Comparison of ENCODE assay signal across 10 cellular contexts in genomic region chr18:9950289-9951016, GRCh38. TPM values are rescaled to one million over a fixed set of nuclear protein-coding genes. Genes with fewer than 3 reads are reported as not detected.
DNase-seq lines count a peak whose midpoint lies in the region; FAIRE-seq and TF ChIP-seq lines count a peak whose summit lies in the region.
"Had no signal": no experiment of that assay in that cellular context is flagged by ENCODE, and none has a peak within 500 bp of the region (broad histone marks: within the 10 kb centered on the region; RNA-seq: fewer than 3 reads in every experiment).

No MANE protein-coding gene starts in this region.

- H3K4me1 ChIP-seq in osteoblast (ENCODE audit: insufficient read depth, low read length) = peaks cover 17% of the 10 kb centered on the region

- peak overlapping the region in 1 of 6 donors; percentile 14 for H3K27ac Mint-ChIP-seq in immature natural killer cell
- H3K27ac Mint-ChIP-seq: activated CD8-positive, alpha-beta memory T cell treated with anti-CD3 and anti-CD28 coated beads, Interleukin-2, amount 10 ng/mL, durations not matched to agents 7 days and 5 days had no signal

- H3K4me3 ChIP-seq in epithelial cell of esophagus (ENCODE audit: low read length) (no peak overlapping the region), osteoblast (ENCODE audit: insufficient read depth, low read length) (no peak overlapping the region)

- H3K4me3 Mint-ChIP-seq in immature natural killer cell = no peak overlapping the region
- H3K4me3 Mint-ChIP-seq: activated CD8-positive, alpha-beta memory T cell treated with anti-CD3 and anti-CD28 coated beads, Interleukin-2, amount 10 ng/mL, durations not matched to agents 7 days and 5 days; naive thymus-derived CD8-positive, alpha-beta T cell had no signal

- peaks cover 8 to 25% of the 10 kb centered on the region in 2 donors for H3K4me1 Mint-ChIP-seq in immature natural killer cell
- H3K4me1 Mint-ChIP-seq: activated CD8-positive, alpha-beta memory T cell treated with anti-CD3 and anti-CD28 coated beads, Interleukin-2, amount 10 ng/mL, durations not matched to agents 7 days and 5 days had no signal

- peak overlapping the region; percentile 33 for H3K27ac ChIP-seq in osteoblast (ENCODE audit: low read depth, low read length)
- H3K27ac ChIP-seq: HL-60 had no signal

- peaks cover 72% of the 10 kb centered on the region for H3K36me3 ChIP-seq in osteoblast (ENCODE audit: insufficient read depth, low read length)

- H3K27me3 ChIP-seq in osteoblast (ENCODE audit: insufficient read depth, low read length) = no peaks in the 10 kb centered on the region

- peaks cover 0 to 4% (median 0%) of the 10 kb centered on the region in 3 donors for H3K27me3 Mint-ChIP-seq in immature natural killer cell (ENCODE audit: low read depth in 3 of 3)
- H3K27me3 Mint-ChIP-seq: activated CD8-positive, alpha-beta memory T cell treated with anti-CD3 and anti-CD28 coated beads, Interleukin-2, amount 10 ng/mL, durations not matched to agents 7 days and 5 days; naive thymus-derived CD8-positive, alpha-beta T cell had no signal

- H3K9me3 ChIP-seq in osteoblast (ENCODE audit: low read depth, low read length) = no peaks in the 10 kb centered on the region

- DNase-seq in OCI-M1 (lab: John Stamatoyannopoulos, UW) (peak; percentile 72), epithelial cell of esophagus (ENCODE audit: low read depth) (peak; percentile 40), osteoblast (ENCODE audit: insufficient read length, low spot score, missing footprints) (no peak), immature natural killer cell (no peak), NCI-H1048 (lab: John Stamatoyannopoulos, UW) (no peak), COLO829 (ENCODE audit: low spot score) (no peak)
- DNase-seq: activated CD8-positive, alpha-beta memory T cell treated with anti-CD3 and anti-CD28 coated beads, Interleukin-2, amount 10 ng/mL, durations not matched to agents 7 days and 5 days had no signal

- FAIRE-seq in G401.6 (lab: Jason Lieb, UNC) = peak; percentile 40

- peaks cover 61% of the 10 kb centered on the region for H3K79me2 ChIP-seq in osteoblast (ENCODE audit: insufficient read depth, low read length)

- H2AFZ ChIP-seq in osteoblast (ENCODE audit: low read length) = no peak overlapping the region

- no peaks in the 10 kb centered on the region for H3K9me3 Mint-ChIP-seq in immature natural killer cell
- H3K9me3 Mint-ChIP-seq: naive thymus-derived CD8-positive, alpha-beta T cell had no signal

- H3K36me3 Mint-ChIP-seq in immature natural killer cell = peaks cover 7 to 31% (median 31%) of the 10 kb centered on the region in 3 donors

- H4K20me1 ChIP-seq in osteoblast (ENCODE audit: insufficient read depth, low read length) = peaks cover 40% of the 10 kb centered on the region

- TF ChIP-seq CTCF in epithelial cell of esophagus (IDR thresholded peaks at IDR 0.05; ENCODE audit: insufficient read depth, low read depth, low read length, missing control alignments) (no peak), osteoblast (IDR thresholded peaks at IDR 0.05; ENCODE audit: extremely low read depth, low read depth, low read length) (no peak)

- no peak overlapping the region for H3K4me2 ChIP-seq in osteoblast (ENCODE audit: insufficient read depth, low read length)

RNA-seq across cellular contexts. Expression of gene VAPA, which starts 36.6 kb away (rescaled TPM):
- total RNA-seq in osteoblast = 277 and 316 TPM in 2 replicates
- polyA plus RNA-seq in immature natural killer cell = 100 to 1,000 TPM; 187 to 252 (median 235) TPM

Comparison
In these comparisons a context has a peak if more than half of its experiments do, and no peak if none do; other contexts are left out.
1. DNase-seq: peak in OCI-M1 (single experiment) and epithelial cell of esophagus (single experiment); none in osteoblast (single experiment), immature natural killer cell (0 of 3), NCI-H1048 (single experiment) and COLO829 (single experiment).